Comparison of ENCODE assay signal across 17 cellular contexts in the genomic region with DNA sequence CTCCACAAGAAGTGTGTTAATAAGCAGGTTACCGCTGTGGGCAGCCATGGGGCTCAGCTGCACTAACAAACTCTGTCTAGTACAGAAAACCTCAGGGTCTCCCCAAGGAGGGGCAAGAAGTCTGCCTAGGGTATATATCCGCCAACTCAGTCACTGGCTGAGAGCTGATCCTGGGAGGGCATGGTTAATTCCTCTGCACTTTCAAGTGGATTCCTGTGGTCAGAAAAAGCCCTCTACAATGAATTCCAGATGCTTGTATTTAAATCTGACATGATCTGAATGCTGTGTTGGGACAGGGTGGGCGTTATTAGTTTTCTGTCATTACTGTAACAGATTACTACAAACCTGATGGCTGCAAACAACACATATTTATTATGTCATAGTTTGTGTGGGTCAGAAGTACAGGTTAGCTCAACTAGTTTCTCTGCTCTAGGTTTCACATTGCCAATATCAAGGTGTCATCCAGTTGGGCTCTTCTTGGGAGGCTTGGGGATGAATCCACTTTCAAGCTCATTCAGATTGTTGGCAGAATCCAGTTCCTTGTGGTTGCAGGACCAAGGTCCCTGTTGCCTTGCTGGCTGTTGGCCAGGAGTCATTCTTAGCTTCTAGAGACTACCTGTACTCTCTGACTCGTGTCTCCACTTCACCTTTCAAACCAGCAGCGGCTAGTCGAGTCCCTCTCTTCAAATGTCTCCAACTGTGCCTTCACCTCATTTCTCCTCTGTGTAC. TPM values are rescaled to one million over a fixed set of nuclear protein-coding genes. Genes with fewer than 3 reads are reported as not detected.
DNase-seq lines count a peak whose midpoint lies in the region; ATAC-seq and TF ChIP-seq lines count a peak whose summit lies in the region.
"Had no signal": no experiment of that assay in that cellular context is flagged by ENCODE, and none has a peak within 500 bp of the region (broad histone marks: within the 10 kb centered on the region; RNA-seq: fewer than 3 reads in every experiment).

No MANE protein-coding gene starts in this region.

- no peak overlapping the region for H3K27ac ChIP-seq in mammary epithelial cell (ENCODE audit: insufficient read depth, low read depth, low read length)
- no peak overlapping the region for H3K27ac ChIP-seq in CD8-positive, alpha-beta T cell (ENCODE audit: low read depth, low read length)
- no peak overlapping the region for H3K27ac ChIP-seq in left ventricle myocardium inferior (replicated peaks)
- H3K27ac ChIP-seq: colonic mucosa, esophagus squamous epithelium, transverse colon had no signal

- H3K9me3 ChIP-seq in mammary epithelial cell (replicated peaks; ENCODE audit: insufficient read depth, low read length) (no peaks in the 10 kb centered on the region), adipocyte (ENCODE audit: control insufficient read depth, low read length) (peaks cover 3% of the 10 kb centered on the region), left ventricle myocardium inferior (replicated peaks) (no peaks in the 10 kb centered on the region)
- no peaks in the 10 kb centered on the region for H3K9me3 ChIP-seq in CD8-positive, alpha-beta T cell (ENCODE audit: low read length)
- H3K9me3 ChIP-seq: colonic mucosa, esophagus squamous epithelium, transverse colon had no signal

- peak; percentile 11 for DNase-seq in mammary epithelial cell
- DNase-seq in MCF 10A (ENCODE audit: unreplicated experiment), result no peak
- peak; percentile 77 for DNase-seq in adipocyte (ENCODE audit: low read depth)
- peak; percentile 91 for DNase-seq in islet precursor cell
- DNase-seq in COLO668 (lab: John Stamatoyannopoulos, UW; ENCODE audit: unreplicated experiment), result no peak
- DNase-seq in CD8-positive, alpha-beta T cell, result no peak
- DNase-seq in left ventricle myocardium inferior, result no peak
- DNase-seq: activated naive CD4-positive, alpha-beta T cell treated with anti-CD3 and anti-CD28 coated beads, Interleukin-2, amount 10 ng/mL, durations not matched to agents 7 days and 5 days; colonic mucosa; DND-41; esophagus squamous epithelium; nephron progenitor cell; stimulated activated CD4-positive, alpha-beta T cell treated with anti-CD3 and anti-CD28 coated beads, Interleukin-12 subunit alpha, Interleukin-12 subunit beta, amount 100 ng/mL, for 4 hours; transverse colon had no signal

- no peaks in the 10 kb centered on the region for H3K79me2 ChIP-seq in mammary epithelial cell (ENCODE audit: insufficient read depth, low read length)

- no peaks in the 10 kb centered on the region for H3K27me3 ChIP-seq in mammary epithelial cell (ENCODE audit: insufficient read depth, low read length)
- peaks cover 9% of the 10 kb centered on the region for H3K27me3 ChIP-seq in adipocyte (replicated peaks; ENCODE audit: control insufficient read depth, insufficient read depth, low read length)
- H3K27me3 ChIP-seq in CD8-positive, alpha-beta T cell (ENCODE audit: insufficient read depth, low read length), result no peaks in the 10 kb centered on the region
- no peaks in the 10 kb centered on the region for H3K27me3 ChIP-seq in left ventricle myocardium inferior (ENCODE audit: low read depth)
- H3K27me3 ChIP-seq: colonic mucosa, transverse colon had no signal

- no peak overlapping the region for H3K4me2 ChIP-seq in mammary epithelial cell (ENCODE audit: insufficient read depth, low read depth, low read length)

- no peaks in the 10 kb centered on the region for H3K4me1 ChIP-seq in mammary epithelial cell (ENCODE audit: insufficient read depth, low read length)
- peaks cover 26% of the 10 kb centered on the region for H3K4me1 ChIP-seq in adipocyte (ENCODE audit: control insufficient read depth, insufficient read depth, low read length)
- H3K4me1 ChIP-seq in CD8-positive, alpha-beta T cell (ENCODE audit: insufficient read depth, low read length), result no peaks in the 10 kb centered on the region
- peaks cover 32% of the 10 kb centered on the region for H3K4me1 ChIP-seq in left ventricle myocardium inferior
- H3K4me1 ChIP-seq: colonic mucosa, esophagus squamous epithelium, transverse colon had no signal

- H3K9ac ChIP-seq in mammary epithelial cell (ENCODE audit: insufficient read depth, low read length) (no peak overlapping the region), adipocyte (ENCODE audit: low read length) (no peak overlapping the region)

- H3K4me3 ChIP-seq in mammary epithelial cell (replicated peaks in 1 of 3; ENCODE audit: insufficient read depth in 1 of 3, low read depth in 2 of 3, low read length in 3 of 3) (no peak overlapping the region), adipocyte (ENCODE audit: low read length) (no peak overlapping the region), left ventricle myocardium inferior (no peak overlapping the region)
- no peak overlapping the region for H3K4me3 ChIP-seq in CD8-positive, alpha-beta T cell (ENCODE audit: low read depth, low read length)
- H3K4me3 ChIP-seq: colonic mucosa, esophagus squamous epithelium, transverse colon had no signal

- no peaks in the 10 kb centered on the region for H3K9me3 Mint-ChIP-seq in MCF 10A (ENCODE audit: unreplicated experiment)
- no peaks in the 10 kb centered on the region for H3K9me3 Mint-ChIP-seq in CD8-positive, alpha-beta T cell
- H3K9me3 Mint-ChIP-seq: activated naive CD4-positive, alpha-beta T cell treated with anti-CD3 and anti-CD28 coated beads, Interleukin-2, amount 10 ng/mL, durations not matched to agents 7 days and 5 days had no signal

- H3K27ac Mint-ChIP-seq in MCF 10A (ENCODE audit: low read depth, unreplicated experiment), result no peak overlapping the region
- no peak overlapping the region for H3K27ac Mint-ChIP-seq in CD8-positive, alpha-beta T cell
- H3K27ac Mint-ChIP-seq: activated naive CD4-positive, alpha-beta T cell treated with anti-CD3 and anti-CD28 coated beads, Interleukin-2, amount 10 ng/mL, durations not matched to agents 7 days and 5 days; nephron progenitor cell had no signal

- peaks cover 6% of the 10 kb centered on the region for H3K4me1 Mint-ChIP-seq in MCF 10A (ENCODE audit: insufficient read depth, unreplicated experiment)
- no peaks in the 10 kb centered on the region for H3K4me1 Mint-ChIP-seq in CD8-positive, alpha-beta T cell (ENCODE audit: low read depth)
- H3K4me1 Mint-ChIP-seq: activated naive CD4-positive, alpha-beta T cell treated with anti-CD3 and anti-CD28 coated beads, Interleukin-2, amount 10 ng/mL, durations not matched to agents 7 days and 5 days had no signal

- POLR2A ChIA-PET in MCF 10A (lab: Yijun Ruan, JAX), result interaction anchor here (0.6 kb wide), 1 partner anchor 11 kb away, joined by 3 read pairs; no protein-coding TSS in a partner anchor
- POLR2A ChIA-PET in CD8-positive, alpha-beta T cell (lab: Charles Lee), result interaction anchor here (1.6 kb wide), 1 partner anchor 53 kb away, joined by 3 read pairs; the partner anchor contains the start of gene METTL18

- no peak overlapping the region for H2AFZ ChIP-seq in mammary epithelial cell (ENCODE audit: low read depth, low read length)

- 43% methylated on average over 6 of the region's 6 CpGs for WGBS in mammary epithelial cell (ENCODE audit: low coverage, missing lambda C conversion rate)

- H3K4me3 Mint-ChIP-seq in MCF 10A (ENCODE audit: unreplicated experiment), result no peak overlapping the region
- no peak overlapping the region for H3K4me3 Mint-ChIP-seq in CD8-positive, alpha-beta T cell
- H3K4me3 Mint-ChIP-seq: activated naive CD4-positive, alpha-beta T cell treated with anti-CD3 and anti-CD28 coated beads, Interleukin-2, amount 10 ng/mL, durations not matched to agents 7 days and 5 days; nephron progenitor cell had no signal

- dilution Hi-C loops in mammary epithelial cell (cut with HindIII; ENCODE audit: low sequenced_read_pairs), result no loop called here

- in situ Hi-C loops in mammary epithelial cell (cut with MboI; ENCODE audit: low sequenced_read_pairs in 2 of 2), result no loop called here

- H3K36me3 ChIP-seq in mammary epithelial cell (ENCODE audit: insufficient read depth, low read length) (no peaks in the 10 kb centered on the region), adipocyte (ENCODE audit: control insufficient read depth, insufficient read depth, low read length, severe bottlenecking) (no peaks in the 10 kb centered on the region), left ventricle myocardium inferior (no peaks in the 10 kb centered on the region)
- H3K36me3 ChIP-seq in CD8-positive, alpha-beta T cell (ENCODE audit: insufficient read depth, low read length), result no peaks in the 10 kb centered on the region
- H3K36me3 ChIP-seq: colonic mucosa, esophagus squamous epithelium, transverse colon had no signal

- ATAC-seq in GM21381 (IDR thresholded peaks at IDR 0.05; ENCODE audit: unreplicated experiment), result no peak
- ATAC-seq in CD8-positive, alpha-beta T cell, result no peak

- H3K27me3 Mint-ChIP-seq in MCF 10A (ENCODE audit: insufficient read depth, unreplicated experiment), result peaks cover 14% of the 10 kb centered on the region
- H3K27me3 Mint-ChIP-seq in CD8-positive, alpha-beta T cell (ENCODE audit: low read depth), result peaks cover 12% of the 10 kb centered on the region

- intact Hi-C loops in mammary epithelial cell (cut with micrococcal nuclease) (no loop called here), MCF 10A (cut with micrococcal nuclease) (no loop called here), left ventricle myocardium inferior (cut with micrococcal nuclease) (no loop called here)
- intact Hi-C loops in CD8-positive, alpha-beta T cell (cut with DNase I, micrococcal nuclease), result no loop called here

- no peak for TF ChIP-seq CTCF in mammary epithelial cell (conservative IDR thresholded peaks at IDR 0.05 in 1 of 2, IDR thresholded peaks at IDR 0.05 in 1 of 2; ENCODE audit: extremely low read depth in 1 of 2, insufficient read depth in 1 of 2, low read depth in 1 of 2, low read length in 2 of 2)
- TF ChIP-seq CTCF in MCF 10A (IDR thresholded peaks at IDR 0.05; ENCODE audit: unreplicated experiment), result no peak
- no peak for TF ChIP-seq CTCF in CD8-positive, alpha-beta T cell (IDR thresholded peaks at IDR 0.05)
- TF ChIP-seq CTCF in left ventricle myocardium inferior (IDR thresholded peaks at IDR 0.05; ENCODE audit: borderline replicate concordance), result no peak

- no peaks in the 10 kb centered on the region for H4K20me1 ChIP-seq in mammary epithelial cell (ENCODE audit: insufficient read depth, low read length)

- H3K36me3 Mint-ChIP-seq in MCF 10A (ENCODE audit: insufficient read depth, unreplicated experiment), result no peaks in the 10 kb centered on the region
- no peaks in the 10 kb centered on the region for H3K36me3 Mint-ChIP-seq in CD8-positive, alpha-beta T cell
- H3K36me3 Mint-ChIP-seq: activated naive CD4-positive, alpha-beta T cell treated with anti-CD3 and anti-CD28 coated beads, Interleukin-2, amount 10 ng/mL, durations not matched to agents 7 days and 5 days had no signal

- CTCF ChIA-PET in mammary epithelial cell (lab: Charles Lee; ENCODE audit: low non-redundant PET) (no interaction called here), MCF 10A (lab: Yijun Ruan, JAX) (interaction anchor here (1.5 to 2.1 kb wide), 2 partner anchors 30 to 52 kb away, joined by 3 to 9 read pairs; no protein-coding TSS in a partner anchor)
- CTCF ChIA-PET in CD8-positive, alpha-beta T cell (lab: Charles Lee), result interaction anchor here (1.2 kb wide), 1 partner anchor 156 kb away, joined by 3 read pairs; the partner anchor contains the start of gene F5

- no TSS peak for BruUV-seq in mammary epithelial cell (replicated peaks; lab: Mats Ljungman, UMichigan)
- BruUV-seq in MCF 10A (replicated peaks; lab: Mats Ljungman, UMichigan), result no TSS peak

RNA-seq across cellular contexts. Expression of gene SELE, which starts 8.0 kb away (rescaled TPM):
- not detected for total RNA-seq in mammary epithelial cell
- not detected for polyA plus RNA-seq in mammary epithelial cell
- not detected for polyA minus RNA-seq in mammary epithelial cell
- total RNA-seq in MCF 10A (2022), result not detected in 2 replicates
- total RNA-seq in CD8-positive, alpha-beta T cell, result not detected
- 0.44 TPM for total RNA-seq in left ventricle myocardium inferior
- total RNA-seq: activated CD8-positive, alpha-beta memory T cell treated with anti-CD3 and anti-CD28 coated beads for 36 hours; kidney epithelial cell had no signal

RNA-seq across cellular contexts. Expression of gene SELL, which starts 30.4 kb away (rescaled TPM):
- total RNA-seq in mammary epithelial cell, result under 1 TPM in 1 of 2 donors, not detected in 1; 0.17 TPM
- polyA plus RNA-seq in mammary epithelial cell, result 0.11 TPM
- polyA minus RNA-seq in mammary epithelial cell, result not detected
- total RNA-seq in MCF 10A (2022), result not detected in 2 replicates
- total RNA-seq in CD8-positive, alpha-beta T cell, result 10 to 100 TPM; 79.5 to 80.7 TPM
- 1.2 TPM for total RNA-seq in left ventricle myocardium inferior
- total RNA-seq: kidney epithelial cell had no signal

RNA-seq across cellular contexts. Expression of gene METTL18, which starts 52.9 kb away (rescaled TPM):
- total RNA-seq in mammary epithelial cell (1 to 10 TPM; 4.3 to 6.0 TPM), MCF 10A (2022) (2.8 and 4.1 TPM in 2 replicates), left ventricle myocardium inferior (5.9 TPM)
- polyA plus RNA-seq in mammary epithelial cell, result 2.6 TPM
- not detected for polyA minus RNA-seq in mammary epithelial cell
- total RNA-seq in CD8-positive, alpha-beta T cell, result 1 to 10 TPM; 2.2 to 3.7 TPM

Comparison
In these comparisons a context has a peak if more than half of its experiments do, and no peak if none do; other contexts are left out.
1. DNase-seq: peak in mammary epithelial cell (single experiment), adipocyte (single experiment) and islet precursor cell (single experiment); none in MCF 10A (single experiment), COLO668 (single experiment), CD8-positive, alpha-beta T cell (0 of 7) and left ventricle myocardium inferior (single experiment).
2. RNA of gene SELL, which starts 30.4 kb away (total RNA-seq): 79.5 to 80.7 TPM in CD8-positive, alpha-beta T cell; 1.2 TPM in left ventricle myocardium inferior (single experiment), 0.17 TPM in mammary epithelial cell and not detected in MCF 10A; every median in the first group is over 10 times any median in the second.